ENCODE assay signal across 1 cellular context in genomic region chr3:188689101-188689574, GRCh38.
TF ChIP-seq lines count a peak whose summit lies in the region.

No MANE protein-coding gene starts in this region.

TF ChIP-seq in IMR-90, 13 proteins besides CTCF, POLR2A, EP300 and RAD21 (continued from another document):
- TF ChIP-seq RCOR1 (IDR thresholded peaks at IDR 0.05; ENCODE audit: insufficient replicate concordance, low read length) (no peak), CEBPB (IDR thresholded peaks at IDR 0.05; ENCODE audit: low read depth, low read length) (peak; percentile 84), MAFK (IDR thresholded peaks at IDR 0.05; ENCODE audit: low read depth, low read length) (no peak)
TF ChIP-seq in IMR-90: peak in this region for 1.
